Comparison of ENCODE assay signal across 17 cellular contexts in genomic region chr14:93010118-93010475, GRCh38.
DNase-seq lines count a peak whose midpoint lies in the region; ATAC-seq and TF ChIP-seq lines count a peak whose summit lies in the region.
"Had no signal": no experiment of that assay in that cellular context is flagged by ENCODE, and none has a peak within 500 bp of the region (broad histone marks: within the 10 kb centered on the region; RNA-seq: fewer than 3 reads in every experiment).

No MANE protein-coding gene starts in this region.

- no peaks in the 10 kb centered on the region for H3K27me3 ChIP-seq in subcutaneous abdominal adipose tissue (ENCODE audit: control insufficient read depth in 5 of 5, insufficient read depth in 4 of 5, low read length in 5 of 5)
- H3K27me3 ChIP-seq: brain microvascular endothelial cell, spleen had no signal

- H3K9me3 Mint-ChIP-seq in CD14-positive monocyte (no peaks in the 10 kb centered on the region), glutamatergic neuron (ENCODE audit: unreplicated experiment) (peaks cover 29% of the 10 kb centered on the region)
- H3K9me3 Mint-ChIP-seq in natural killer cell treated with Interleukin-12 subunit alpha and Interleukin-12 subunit beta and Interleukin-15 and Interleukin-18, amount 100 ng/mL, for 72 hours, result no peaks in the 10 kb centered on the region
- H3K9me3 Mint-ChIP-seq: activated CD4-positive, alpha-beta T cell treated with anti-CD3 and anti-CD28 coated beads, Interleukin-2, amount 10 ng/mL, durations not matched to agents 7 days and 5 days; CD4-positive, alpha-beta T cell; memory B cell; natural killer cell had no signal

- H3K27ac ChIP-seq in subcutaneous abdominal adipose tissue (ENCODE audit: low read depth, low read length), result peak overlapping the region; percentile 97
- H3K27ac ChIP-seq: brain microvascular endothelial cell had no signal

- H3K27me3 Mint-ChIP-seq in CD14-positive monocyte (ENCODE audit: low read depth in 3 of 3) (no peaks in the 10 kb centered on the region), glutamatergic neuron (ENCODE audit: unreplicated experiment) (peaks cover 30% of the 10 kb centered on the region)
- no peaks in the 10 kb centered on the region for H3K27me3 Mint-ChIP-seq in natural killer cell treated with Interleukin-12 subunit alpha and Interleukin-12 subunit beta and Interleukin-15 and Interleukin-18, amount 100 ng/mL, for 72 hours
- H3K27me3 Mint-ChIP-seq: activated CD4-positive, alpha-beta T cell treated with anti-CD3 and anti-CD28 coated beads, Interleukin-2, amount 10 ng/mL, durations not matched to agents 7 days and 5 days; CD4-positive, alpha-beta T cell; memory B cell had no signal

- no peak overlapping the region for H3K4me3 Mint-ChIP-seq in CD14-positive monocyte
- H3K4me3 Mint-ChIP-seq in glutamatergic neuron (ENCODE audit: unreplicated experiment), result peak overlapping the region; percentile 57
- H3K4me3 Mint-ChIP-seq in natural killer cell treated with Interleukin-12 subunit alpha and Interleukin-12 subunit beta and Interleukin-15 and Interleukin-18, amount 100 ng/mL, for 72 hours, result no peak overlapping the region
- H3K4me3 Mint-ChIP-seq: activated CD4-positive, alpha-beta T cell treated with anti-CD3 and anti-CD28 coated beads, Interleukin-2, amount 10 ng/mL, durations not matched to agents 7 days and 5 days; CD4-positive, alpha-beta T cell; memory B cell; natural killer cell had no signal

- TF ChIP-seq CTCF in CD14-positive monocyte (IDR thresholded peaks at IDR 0.05) (no peak), glutamatergic neuron (IDR thresholded peaks at IDR 0.05; ENCODE audit: partially characterized antibody, unreplicated experiment) (no peak)

- no peak overlapping the region for H3K4me3 ChIP-seq in subcutaneous abdominal adipose tissue (ENCODE audit: low read depth in 1 of 5, low read length in 5 of 5)
- H3K4me3 ChIP-seq: spleen had no signal

- H3K36me3 Mint-ChIP-seq in CD14-positive monocyte, result peaks cover 31 to 60% of the 10 kb centered on the region in 2 donors
- peaks cover 4% of the 10 kb centered on the region for H3K36me3 Mint-ChIP-seq in glutamatergic neuron (ENCODE audit: unreplicated experiment)
- no peaks in the 10 kb centered on the region for H3K36me3 Mint-ChIP-seq in natural killer cell treated with Interleukin-12 subunit alpha and Interleukin-12 subunit beta and Interleukin-15 and Interleukin-18, amount 100 ng/mL, for 72 hours
- H3K36me3 Mint-ChIP-seq: natural killer cell had no signal

- intact Hi-C loops in CD14-positive monocyte (cut with micrococcal nuclease), result no loop called here

- H3K9ac ChIP-seq in subcutaneous abdominal adipose tissue (ENCODE audit: low read length in 5 of 5), result peak overlapping the region in 2 of 5 donors; percentile 16 to 81

- no peaks in the 10 kb centered on the region for H3K9me3 ChIP-seq in subcutaneous abdominal adipose tissue (ENCODE audit: control insufficient read depth in 5 of 5, low read length in 5 of 5)
- H3K9me3 ChIP-seq: spleen had no signal

- H3K4me1 Mint-ChIP-seq in CD14-positive monocyte (peaks cover 63% of the 10 kb centered on the region), glutamatergic neuron (ENCODE audit: low read depth, unreplicated experiment) (peaks cover 69% of the 10 kb centered on the region)
- H3K4me1 Mint-ChIP-seq in natural killer cell treated with Interleukin-12 subunit alpha and Interleukin-12 subunit beta and Interleukin-15 and Interleukin-18, amount 100 ng/mL, for 72 hours (ENCODE audit: low read depth in 2 of 2), result peaks cover 17 to 48% of the 10 kb centered on the region in 2 donors

- H3K4me1 ChIP-seq in subcutaneous abdominal adipose tissue (ENCODE audit: control insufficient read depth in 5 of 5, insufficient read depth in 5 of 5, low read length in 5 of 5), result peaks cover 41 to 96% (median 89%) of the 10 kb centered on the region in 5 donors

- no peak for DNase-seq in CD14-positive monocyte (ENCODE audit: low spot score)
- no peak for DNase-seq in glutamatergic neuron
- no peak for DNase-seq in natural killer cell treated with Interleukin-12 subunit alpha and Interleukin-12 subunit beta and Interleukin-15 and Interleukin-18, amount 100 ng/mL, for 72 hours (ENCODE audit: low spot score)
- no peak for DNase-seq in mesenteric fat pad (ENCODE audit: low spot score)
- DNase-seq in HuH-7 (ENCODE audit: low spot score), result no peak
- DNase-seq: activated CD4-positive, alpha-beta T cell treated with anti-CD3 and anti-CD28 coated beads, Interleukin-2, amount 10 ng/mL, durations not matched to agents 7 days and 5 days; activated CD8-positive, alpha-beta memory T cell treated with anti-CD3 and anti-CD28 coated beads, Interleukin-2, amount 50 U/mL, for 4 hours; brain microvascular endothelial cell; CD4-positive, alpha-beta T cell; GDM1; natural killer cell; NCI-H1105 treated with DMSO at 0.1 percent for 48 hours; spleen; stimulated activated CD4-positive, alpha-beta T cell treated with anti-CD3 and anti-CD28 coated beads, Interleukin-4, amount 100 ng/mL, for 24 hours had no signal

- ATAC-seq in SK-N-SH treated with all-trans-retinoic acid at 6 μM for 48 hours, result no peak
- no peak for ATAC-seq in natural killer cell treated with Interleukin-12 subunit alpha and Interleukin-12 subunit beta and Interleukin-15 and Interleukin-18, amount 100 ng/mL, for 72 hours
- ATAC-seq: natural killer cell had no signal

- peaks cover 0 to 11% (median 8%) of the 10 kb centered on the region in 5 donors for H3K36me3 ChIP-seq in subcutaneous abdominal adipose tissue (ENCODE audit: control insufficient read depth in 5 of 5, insufficient read depth in 5 of 5, low read length in 5 of 5)
- H3K36me3 ChIP-seq: brain microvascular endothelial cell had no signal

- H3K27ac Mint-ChIP-seq in CD14-positive monocyte, result peak overlapping the region in 5 of 7 donors; percentile 12 to 96 (median 80)
- peak overlapping the region; percentile 96 for H3K27ac Mint-ChIP-seq in glutamatergic neuron (ENCODE audit: unreplicated experiment)
- H3K27ac Mint-ChIP-seq in natural killer cell treated with Interleukin-12 subunit alpha and Interleukin-12 subunit beta and Interleukin-15 and Interleukin-18, amount 100 ng/mL, for 72 hours, result no peak overlapping the region
- H3K27ac Mint-ChIP-seq: activated CD4-positive, alpha-beta T cell treated with anti-CD3 and anti-CD28 coated beads, Interleukin-2, amount 10 ng/mL, durations not matched to agents 7 days and 5 days; CD4-positive, alpha-beta T cell; memory B cell; natural killer cell had no signal

TF ChIP-seq in SK-N-SH treated with all-trans-retinoic acid at 6 μM for 48 hours, 23 proteins besides CTCF, POLR2A, EP300 and RAD21:
- TF ChIP-seq CSDC2 (CRISPR knock-in tag; IDR thresholded peaks at IDR 0.05) (no peak), SNAI2 (CRISPR knock-in tag; IDR thresholded peaks at IDR 0.05) (no peak), ZNF565 (CRISPR knock-in tag; conservative IDR thresholded peaks at IDR 0.05; ENCODE audit: low read depth) (0 out of 2 replicates have a peak, but pooled peaks have one; percentile 7), POU6F1 (CRISPR knock-in tag; IDR thresholded peaks at IDR 0.05; ENCODE audit: borderline replicate concordance, low read depth) (no peak), CREB5 (CRISPR knock-in tag; IDR thresholded peaks at IDR 0.05; ENCODE audit: low read depth) (no peak)

Comparison
In these comparisons a context has a peak if more than half of its experiments do, and no peak if none do; other contexts are left out.
1. H3K27ac Mint-ChIP-seq: peak in CD14-positive monocyte (5 of 7) and glutamatergic neuron (single experiment); none in natural killer cell treated with Interleukin-12 subunit alpha and Interleukin-12 subunit beta and Interleukin-15 and Interleukin-18, amount 100 ng/mL, for 72 hours (0 of 2).